8 cellular contexts compared by ENCODE assay signal in the genomic region with DNA sequence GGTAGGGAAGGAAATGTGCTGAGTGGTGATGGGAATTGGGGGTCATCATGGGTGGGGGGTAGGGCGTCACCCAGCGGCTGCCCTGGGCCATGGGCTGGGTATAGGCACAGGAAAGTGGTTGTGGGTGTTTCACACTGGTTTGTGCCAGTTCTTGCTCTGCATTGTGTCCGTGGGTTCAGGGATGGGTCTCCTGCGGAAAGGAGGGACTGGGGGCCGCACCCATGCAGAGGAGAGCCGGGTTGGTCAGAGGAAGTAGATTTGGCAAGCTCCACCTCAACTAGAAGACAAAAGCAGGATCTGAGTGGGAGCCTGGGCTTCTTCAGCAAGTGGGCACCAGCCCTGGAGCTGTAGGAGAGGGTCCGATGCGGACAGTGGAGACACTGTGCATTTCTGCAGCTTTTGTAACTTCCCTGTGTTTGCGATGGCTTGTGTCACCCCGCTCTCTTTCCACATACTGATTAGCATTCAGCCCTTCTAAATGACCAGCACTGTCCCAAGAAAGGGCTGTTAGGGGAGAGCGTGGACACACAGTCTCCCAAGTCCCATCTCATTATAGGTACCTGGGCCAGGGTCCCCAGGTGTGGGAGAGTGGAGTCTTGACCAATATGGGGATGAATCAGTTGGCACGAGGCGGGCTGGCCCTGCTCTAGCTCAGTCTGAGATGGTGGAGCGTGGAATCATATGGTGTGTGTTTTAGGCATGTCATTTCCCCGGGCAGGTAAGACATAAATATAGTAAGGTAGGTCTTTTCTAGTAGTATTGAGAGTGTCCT.
A peak's percentile ranks its signal among the peaks of the same experiment; 100 is the strongest.
DNase-seq lines count a peak whose midpoint lies in the region; ATAC-seq and TF ChIP-seq lines count a peak whose summit lies in the region.

No MANE protein-coding gene starts in this region.

- H3K4me3 ChIP-seq in stomach, result peak overlapping the region; percentile 65 to 91 (median 72)

- H3K27me3 Mint-ChIP-seq in T-helper 17 cell, result no peaks in the 10 kb centered on the region
- H3K27me3 Mint-ChIP-seq in glutamatergic neuron (ENCODE audit: unreplicated experiment), result peaks cover 2% of the 10 kb centered on the region

- TF ChIP-seq CTCF in glutamatergic neuron (IDR thresholded peaks at IDR 0.05; ENCODE audit: partially characterized antibody, unreplicated experiment) (no peak), stomach (IDR thresholded peaks at IDR 0.05) (no peak)

- H3K9me3 ChIP-seq in T-helper 17 cell (ENCODE audit: control insufficient read depth, low read length, poor library complexity, severe bottlenecking) (no peaks in the 10 kb centered on the region), stomach (no peaks in the 10 kb centered on the region)

- intact Hi-C loops in stomach (cut with DNase I; ENCODE audit: low total_unique reads), result no loop called here

- DNase-seq in DMS153 (lab: John Stamatoyannopoulos, UW), result peak; percentile 28
- DNase-seq in DMS153 treated with DMSO at 0.1 percent for 48 hours (lab: John Stamatoyannopoulos, UW; ENCODE audit: unreplicated experiment), result no peak
- no peak for DNase-seq in T-helper 17 cell
- no peak for DNase-seq in glutamatergic neuron
- DNase-seq in stomach, result no peak
- DNase-seq in kidney glomerular epithelial cell (lab: John Stamatoyannopoulos, UW), result no peak
- DNase-seq in SHP77 treated with DMSO at 0.1 percent for 48 hours (lab: John Stamatoyannopoulos, UW), result no peak
- DNase-seq in pons (ENCODE audit: low spot score), result no peak

- H3K36me3 ChIP-seq in stomach, result no peaks in the 10 kb centered on the region

- H3K4me1 Mint-ChIP-seq in T-helper 17 cell, result peaks cover 66% of the 10 kb centered on the region
- H3K4me1 Mint-ChIP-seq in glutamatergic neuron (ENCODE audit: low read depth, unreplicated experiment), result peaks cover 43% of the 10 kb centered on the region

- peak; percentile 4 for ATAC-seq in T-helper 17 cell

- peaks cover 18% of the 10 kb centered on the region for H3K9me3 Mint-ChIP-seq in glutamatergic neuron (ENCODE audit: unreplicated experiment)

- H3K36me3 Mint-ChIP-seq in T-helper 17 cell (ENCODE audit: low read depth), result peaks cover 8% of the 10 kb centered on the region
- H3K36me3 Mint-ChIP-seq in glutamatergic neuron (ENCODE audit: unreplicated experiment), result no peaks in the 10 kb centered on the region

- H3K27ac ChIP-seq in stomach, result peak overlapping the region; percentile 71 to 99 (median 98)

- H3K4me3 Mint-ChIP-seq in T-helper 17 cell (peak overlapping the region; percentile 99), glutamatergic neuron (ENCODE audit: unreplicated experiment) (peak overlapping the region; percentile 90)

- H3K27me3 ChIP-seq in stomach, result no peaks in the 10 kb centered on the region

- no peak for TF ChIP-seq POLR2A in stomach (IDR thresholded peaks at IDR 0.05)

- H3K27ac Mint-ChIP-seq in T-helper 17 cell (peak overlapping the region; percentile 99), glutamatergic neuron (ENCODE audit: unreplicated experiment) (peak overlapping the region; percentile 25)

- TF ChIP-seq EP300 in stomach (IDR thresholded peaks at IDR 0.05), result no peak

- peaks cover 70 to 88% (median 78%) of the 10 kb centered on the region in 4 donors for H3K4me1 ChIP-seq in stomach

- 66 to 72% (median 69%) methylated on average over 15 of the region's 15 CpGs for WGBS in stomach, 5 donors
